In the genomic region with DNA sequence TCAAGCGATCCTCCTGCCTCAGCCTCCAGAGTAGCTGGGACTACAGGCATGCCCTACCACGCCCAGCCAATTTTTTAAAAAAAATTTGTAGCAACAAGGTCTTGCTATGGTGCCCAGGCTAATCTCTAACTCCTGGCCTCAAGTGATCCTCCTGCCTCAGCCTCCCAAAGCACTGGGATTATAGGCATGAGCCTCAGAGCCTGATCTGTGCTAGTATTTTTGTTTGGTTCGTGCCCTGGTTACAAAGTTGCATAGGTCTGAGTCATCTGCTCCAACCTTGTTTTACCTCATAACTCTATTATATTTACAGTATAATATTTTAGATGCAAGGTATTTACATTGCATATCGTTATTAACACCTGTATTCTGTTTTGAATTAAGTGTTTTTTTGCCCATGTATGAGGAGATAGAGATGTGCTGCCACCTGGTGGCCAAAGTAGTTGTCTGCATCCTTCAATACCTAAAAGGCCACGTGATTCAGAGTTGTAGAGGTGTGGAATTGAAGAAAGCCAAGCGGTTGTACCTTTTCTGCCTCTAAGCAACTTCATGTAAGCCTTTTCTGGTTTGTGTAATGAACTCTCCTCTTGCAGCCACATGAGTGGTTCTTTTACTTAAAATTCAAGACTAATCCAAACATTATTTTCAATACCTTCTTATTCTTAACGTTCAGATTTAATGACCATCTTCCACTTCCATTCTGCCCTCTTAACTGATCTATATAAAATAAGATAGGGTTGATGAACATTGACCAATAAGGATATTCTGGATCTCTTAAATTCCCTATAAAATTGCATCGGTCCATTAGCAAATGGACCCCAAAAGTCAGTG, we compare ENCODE assay signal across 8 cellular contexts. TPM values are rescaled to one million over a fixed set of nuclear protein-coding genes. Genes with fewer than 3 reads are reported as not detected.
DNase-seq lines count a peak whose midpoint lies in the region; ATAC-seq and TF ChIP-seq lines count a peak whose summit lies in the region.

No MANE protein-coding gene starts in this region.

- peak; percentile 76 for ATAC-seq in HG02678 (IDR thresholded peaks at IDR 0.05; ENCODE audit: unreplicated experiment)
- no peak for ATAC-seq in GM19467 (IDR thresholded peaks at IDR 0.05; ENCODE audit: unreplicated experiment)

- H3K4me1 ChIP-seq in ascending aorta (no peaks in the 10 kb centered on the region), spleen (peaks cover 0 to 25% (median 9%) of the 10 kb centered on the region in 6 donors)

- intact Hi-C loops in ascending aorta (cut with DNase I) = loop anchor here (2.0 to 10.0 kb wide), 3 partner anchors 102 to 496 kb away; no protein-coding TSS in a partner anchor
- intact Hi-C loops in spleen (cut with DNase I; ENCODE audit: low total_unique reads) = loop anchor here (10.0 kb wide), 1 partner anchor 104 kb away; a partner anchor contains a TSS

- no peaks in the 10 kb centered on the region for H3K27me3 ChIP-seq in ascending aorta
- no peaks in the 10 kb centered on the region for H3K27me3 ChIP-seq in spleen (replicated peaks in 1 of 7)

- H3K4me3 ChIP-seq in ascending aorta (no peak overlapping the region), spleen (no peak overlapping the region)

- no peak for TF ChIP-seq POLR2A in spleen (IDR thresholded peaks at IDR 0.05)

- 47 to 64% (median 60%) methylated on average over 8 of the region's 8 CpGs for WGBS in spleen, 5 donors

- H3K9me3 ChIP-seq in ascending aorta = no peaks in the 10 kb centered on the region
- no peaks in the 10 kb centered on the region for H3K9me3 ChIP-seq in spleen

- H3K36me3 ChIP-seq in ascending aorta = no peaks in the 10 kb centered on the region
- peaks cover 0 to 85% (median 10%) of the 10 kb centered on the region in 6 donors for H3K36me3 ChIP-seq in spleen

- DNase-seq in GDM1 (lab: John Stamatoyannopoulos, UW) (peak; percentile 10), NCI-H1694 (lab: John Stamatoyannopoulos, UW) (peak; percentile 64), T-helper 9 cell (peak; percentile 76), ascending aorta (ENCODE audit: low spot score in 2 of 2) (peak in 1 of 2 donors; percentile 82), hippocampal formation (lab: John Stamatoyannopoulos, UW) (peak; percentile 19 to 69), spleen (peak; percentile 81)

- TF ChIP-seq CTCF in ascending aorta (IDR thresholded peaks at IDR 0.05) = peak; percentile 75 to 91 (median 87)
- peak; percentile 79 to 96 (median 93) for TF ChIP-seq CTCF in spleen (IDR thresholded peaks at IDR 0.05 in 8 of 11, conservative IDR thresholded peaks at IDR 0.05 in 3 of 11)

- no peak overlapping the region for H3K27ac ChIP-seq in ascending aorta
- H3K27ac ChIP-seq in spleen = no peak overlapping the region

RNA-seq across cellular contexts. Expression of a gene that starts 19.9 kb away (rescaled TPM):
- not detected for total RNA-seq in ascending aorta
- total RNA-seq in spleen = 1 to 10 TPM in 5 of 7 donors, under 1 TPM in 1, not detected in 1; 0.56 to 2.3 (median 1.3) TPM
- polyA plus RNA-seq in spleen = 1 to 10 TPM; 1.4 to 2.2 (median 1.4) TPM
